18 cellular contexts compared by ENCODE assay signal in the genomic region with DNA sequence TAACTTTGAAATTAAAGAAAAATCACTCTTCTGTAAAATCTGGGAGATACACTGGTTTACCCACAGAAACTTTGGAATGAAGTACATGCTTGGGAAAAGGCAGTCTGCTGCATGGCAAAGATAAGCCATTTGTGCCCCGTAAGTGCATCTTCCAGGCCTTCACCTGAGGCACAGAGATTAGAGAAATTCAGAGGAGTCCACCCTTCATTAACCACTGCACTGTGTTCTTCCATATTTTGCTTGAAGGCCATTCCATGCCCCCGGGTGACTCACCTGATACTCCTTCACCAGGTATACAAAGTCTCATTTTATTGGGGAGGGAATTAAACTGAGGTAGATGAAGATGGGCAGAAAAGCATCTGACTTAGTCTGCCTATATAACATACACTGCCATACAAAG. TPM values are rescaled to one million over a fixed set of nuclear protein-coding genes. Genes with fewer than 3 reads are reported as not detected.
DNase-seq lines count a peak whose midpoint lies in the region; TF ChIP-seq lines count a peak whose summit lies in the region.
"Had no signal": no experiment of that assay in that cellular context is flagged by ENCODE, and none has a peak within 500 bp of the region (broad histone marks: within the 10 kb centered on the region; RNA-seq: fewer than 3 reads in every experiment).

No MANE protein-coding gene starts in this region.

- peak overlapping the region; percentile 41; the same call in 1 of the 2 replicates for H3K27ac ChIP-seq in VCaP
- no peak overlapping the region for H3K27ac ChIP-seq in fibroblast of lung (ENCODE audit: insufficient read depth, low read length)
- H3K27ac ChIP-seq in rectal smooth muscle tissue (ENCODE audit: low read depth, low read length): peak overlapping the region; percentile 99

- H3K9me3 Mint-ChIP-seq in type B pancreatic cell: no peaks in the 10 kb centered on the region
- H3K9me3 Mint-ChIP-seq: activated naive CD4-positive, alpha-beta T cell treated with anti-CD3 and anti-CD28 coated beads, Interleukin-2, amount 50 U/mL, for 72 hours; CD4-positive, alpha-beta memory T cell; neural crest cell had no signal

- peak overlapping the region; percentile 37 for H3K27ac Mint-ChIP-seq in type B pancreatic cell
- H3K27ac Mint-ChIP-seq: activated naive CD4-positive, alpha-beta T cell treated with anti-CD3 and anti-CD28 coated beads, Interleukin-2, amount 50 U/mL, for 72 hours; CD4-positive, alpha-beta memory T cell had no signal

- H3K9ac ChIP-seq in fibroblast of lung (ENCODE audit: insufficient read depth, low read length) (no peak overlapping the region), rectal smooth muscle tissue (ENCODE audit: low read length) (no peak overlapping the region)

- H3K36me3 ChIP-seq in fibroblast of lung (ENCODE audit: control insufficient read depth, insufficient read depth, low read length) (peaks cover 3% of the 10 kb centered on the region), rectal smooth muscle tissue (ENCODE audit: control insufficient read depth, insufficient read depth, low read length) (no peaks in the 10 kb centered on the region)

- H4K20me1 ChIP-seq in fibroblast of lung (ENCODE audit: control insufficient read depth, extremely low read depth, insufficient read depth, low read length): no peaks in the 10 kb centered on the region

- peak overlapping the region; percentile 44 for H3K4me3 Mint-ChIP-seq in type B pancreatic cell
- H3K4me3 Mint-ChIP-seq: CD4-positive, alpha-beta memory T cell had no signal

- H3K36me3 Mint-ChIP-seq in type B pancreatic cell: peaks cover 16% of the 10 kb centered on the region
- H3K36me3 Mint-ChIP-seq: activated naive CD4-positive, alpha-beta T cell treated with anti-CD3 and anti-CD28 coated beads, Interleukin-2, amount 50 U/mL, for 72 hours; CD4-positive, alpha-beta memory T cell had no signal

- no peak for DNase-seq in fibroblast of lung (ENCODE audit: low read depth in 2 of 2)
- no peak for DNase-seq in type B pancreatic cell (ENCODE audit: extremely low spot score, unreplicated experiment)
- DNase-seq in cerebellum (ENCODE audit: low spot score): no peak
- DNase-seq in islet precursor cell: no peak
- DNase-seq in COR-L47 (lab: John Stamatoyannopoulos, UW): no peak
- DNase-seq: body of pancreas; CD4-positive, alpha-beta memory T cell; DMS153; GF-D8; kidney; NCI-H187; NCI-H82; SHP77 treated with DMSO at 0.1 percent for 48 hours; stimulated activated CD4-positive, alpha-beta T cell treated with anti-CD3 and anti-CD28 coated beads, Interleukin-15, amount 100 ng/mL, for 24 hours had no signal

- H3K4me3 ChIP-seq in fibroblast of lung (replicated peaks in 1 of 4; ENCODE audit: control extremely low read depth in 1 of 4, insufficient read depth in 1 of 4, low read depth in 3 of 4, low read length in 4 of 4) (peak overlapping the region in 1 of 4 experiments; percentile 93), rectal smooth muscle tissue (ENCODE audit: low read length) (peak overlapping the region; percentile 46)
- H3K4me3 ChIP-seq: body of pancreas had no signal

- H3K9me3 ChIP-seq in fibroblast of lung (ENCODE audit: control insufficient read depth, insufficient read depth, low read depth, low read length): no peaks in the 10 kb centered on the region
- H3K9me3 ChIP-seq: body of pancreas had no signal

- TF ChIP-seq CTCF in VCaP (conservative IDR thresholded peaks at IDR 0.05) (no peak), fibroblast of lung (conservative IDR thresholded peaks at IDR 0.05 in 1 of 2, IDR thresholded peaks at IDR 0.05 in 1 of 2; ENCODE audit: low read depth in 1 of 2, low read length in 2 of 2) (no peak), type B pancreatic cell (conservative IDR thresholded peaks at IDR 0.05) (no peak)

- H3K79me2 ChIP-seq in fibroblast of lung (ENCODE audit: control insufficient read depth, insufficient read depth, low read length): peaks cover 96% of the 10 kb centered on the region

- H3K27me3 ChIP-seq in fibroblast of lung (ENCODE audit: control insufficient read depth, insufficient read depth, low read length): no peaks in the 10 kb centered on the region
- H3K27me3 ChIP-seq in rectal smooth muscle tissue (ENCODE audit: control insufficient read depth, insufficient read depth, low read length): no peaks in the 10 kb centered on the region
- H3K27me3 ChIP-seq: body of pancreas had no signal

- peaks cover 29% of the 10 kb centered on the region for H3K4me1 ChIP-seq in fibroblast of lung (ENCODE audit: control insufficient read depth, extremely low read depth, insufficient read depth, low read length)
- H3K4me1 ChIP-seq in rectal smooth muscle tissue (ENCODE audit: control insufficient read depth, insufficient read depth, low read length): peaks cover 58% of the 10 kb centered on the region

- H3K4me2 ChIP-seq in fibroblast of lung (ENCODE audit: extremely low read depth, insufficient read depth, low read length): peak overlapping the region; percentile 76

- peaks cover 49% of the 10 kb centered on the region for H3K4me1 Mint-ChIP-seq in type B pancreatic cell (ENCODE audit: unreplicated experiment)

- H3K27me3 Mint-ChIP-seq in type B pancreatic cell: no peaks in the 10 kb centered on the region
- H3K27me3 Mint-ChIP-seq: CD4-positive, alpha-beta memory T cell had no signal

- H2AFZ ChIP-seq in fibroblast of lung (ENCODE audit: low read length): no peak overlapping the region

RNA-seq across cellular contexts. Expression of gene CMSS1, which starts 53.0 kb away (rescaled TPM):
- total RNA-seq in fibroblast of lung: 6.7 and 6.9 TPM in 2 replicates
- polyA plus RNA-seq in fibroblast of lung: 13.2 and 28.3 TPM in 2 replicates
- polyA plus RNA-seq in fibroblast of lung (2012): 20.2 and 37.9 TPM in 2 replicates
- 1.3 and 5.8 TPM in 2 replicates for polyA minus RNA-seq in fibroblast of lung (ENCODE audit: low replicate concordance)
- 14.5 and 34.1 TPM in 2 replicates for total RNA-seq in type B pancreatic cell (ENCODE audit: low replicate concordance)
- 13.6 TPM for total RNA-seq in cerebellum
